In the genomic region with DNA sequence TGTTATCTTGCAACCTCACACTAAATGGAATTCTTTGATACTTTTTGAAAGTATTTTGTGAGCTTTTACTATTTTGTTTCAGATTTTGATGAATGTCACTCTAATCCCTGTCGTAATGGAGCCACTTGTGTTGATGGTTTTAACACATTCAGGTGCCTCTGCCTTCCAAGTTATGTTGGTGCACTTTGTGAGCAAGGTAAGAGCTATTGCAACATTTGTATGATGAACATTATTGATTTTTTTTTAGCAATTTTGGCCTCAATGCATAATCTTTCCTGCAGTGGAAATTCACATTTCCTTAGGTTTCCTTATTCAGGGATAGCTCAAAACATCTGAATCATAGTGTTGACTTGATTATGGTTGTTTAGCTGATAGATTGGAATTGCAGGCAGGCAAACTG, we compare ENCODE assay signal across 34 cellular contexts.
"Had no signal": no experiment of that assay in that cellular context is flagged by ENCODE, and none has a peak within 500 bp of the region (broad histone marks: within the 10 kb centered on the region; RNA-seq: fewer than 3 reads in every experiment).

No MANE protein-coding gene starts in this region.

- H3K27ac ChIP-seq: breast epithelium, Peyer's patch, VCaP had no signal

- H3K4me3 ChIP-seq: breast epithelium, Peyer's patch had no signal

- H3K27ac Mint-ChIP-seq: activated B cell treated with CpG ODN at 0.5 μM for 24 hours; activated CD4-positive, alpha-beta memory T cell treated with anti-CD3 and anti-CD28 coated beads for 36 hours; activated CD8-positive, alpha-beta memory T cell treated with anti-CD3 and anti-CD28 coated beads, Interleukin-2, amount 10 ng/mL, durations not matched to agents 7 days and 5 days; activated naive CD4-positive, alpha-beta T cell treated with anti-CD3 and anti-CD28 coated beads, Interleukin-2, amount 10 ng/mL, durations not matched to agents 7 days and 5 days; activated naive CD8-positive, alpha-beta T cell; activated naive CD8-positive, alpha-beta T cell treated with anti-CD3 and anti-CD28 coated beads, Interleukin-2, amount 50 U/mL, for 24 hours had no signal

- H3K36me3 ChIP-seq: breast epithelium, Peyer's patch had no signal

- DNase-seq: activated B cell treated with CpG ODN at 0.5 μM for 24 hours; activated CD4-positive, alpha-beta memory T cell treated with anti-CD3 and anti-CD28 coated beads for 36 hours; activated CD4-positive, alpha-beta T cell treated with anti-CD3 and anti-CD28 coated beads for 4 hours; activated CD4-positive, alpha-beta T cell treated with anti-CD3 and anti-CD28 coated beads, Interleukin-2, amount 50 U/mL, for 1 hour; activated CD4-positive, CD25-positive, alpha-beta regulatory T cell treated with anti-CD3 and anti-CD28 coated beads, Interleukin-2, amount 50 U/mL, for 72 hours; activated CD8-positive, alpha-beta memory T cell treated with anti-CD3 and anti-CD28 coated beads, Interleukin-2, amount 10 ng/mL, durations not matched to agents 7 days and 5 days; activated CD8-positive, alpha-beta memory T cell treated with anti-CD3 and anti-CD28 coated beads, Interleukin-2, amount 50 U/mL, for 48 hours; activated effector memory CD4-positive, alpha-beta T cell treated with Interleukin-2 at 50 U/mL for 16 hours; activated naive CD4-positive, alpha-beta T cell treated with anti-CD3 and anti-CD28 coated beads, Interleukin-2, amount 10 ng/mL, durations not matched to agents 7 days and 5 days; activated naive CD8-positive, alpha-beta T cell treated with anti-CD3 and anti-CD28 coated beads, Interleukin-2, amount 50 U/mL, for 24 hours; activated T-cell treated with anti-CD3 and anti-CD28 coated beads, Interleukin-2, amount 50 U/mL, for 48 hours; amniotic stem cell; aorta; caudate nucleus; cerebellar nuclear complex; NCI-H1105; NCI-H1417 treated with DMSO at 0.1 percent for 48 hours; NCI-H1930; NCI-H2081 treated with DMSO at 0.1 percent for 48 hours; NCI-H510A; NCI-H748 treated with DMSO at 0.1 percent for 48 hours; NK-92 treated with Interleukin-12 subunit alpha and Interleukin-12 subunit beta, amount 100 ng/mL, for 24 hours; PC-3; Peyer's patch; RPMI8226; SIG-M5; SW 1271; T-helper 1 cell; T-helper 2 cell; T-helper 9 cell had no signal

- ATAC-seq: activated CD8-positive, alpha-beta memory T cell treated with anti-CD3 and anti-CD28 coated beads, Interleukin-2, amount 10 ng/mL, durations not matched to agents 7 days and 5 days; activated naive CD8-positive, alpha-beta T cell treated with anti-CD3 and anti-CD28 coated beads, Interleukin-2, amount 50 U/mL, for 24 hours; PC-3; SK-N-SH treated with all-trans-retinoic acid at 6 μM for 48 hours had no signal

- H3K9me3 ChIP-seq: breast epithelium, Peyer's patch had no signal

- H3K27me3 ChIP-seq: breast epithelium, Peyer's patch had no signal

- H3K36me3 Mint-ChIP-seq: activated CD4-positive, alpha-beta memory T cell treated with anti-CD3 and anti-CD28 coated beads for 36 hours; activated CD8-positive, alpha-beta memory T cell treated with anti-CD3 and anti-CD28 coated beads, Interleukin-2, amount 10 ng/mL, durations not matched to agents 7 days and 5 days; activated naive CD4-positive, alpha-beta T cell treated with anti-CD3 and anti-CD28 coated beads, Interleukin-2, amount 10 ng/mL, durations not matched to agents 7 days and 5 days; activated naive CD8-positive, alpha-beta T cell had no signal

- H3K4me1 ChIP-seq: breast epithelium, Peyer's patch had no signal

- H3K4me1 Mint-ChIP-seq: activated B cell treated with CpG ODN at 0.5 μM for 24 hours; activated CD8-positive, alpha-beta memory T cell treated with anti-CD3 and anti-CD28 coated beads, Interleukin-2, amount 10 ng/mL, durations not matched to agents 7 days and 5 days; activated naive CD4-positive, alpha-beta T cell treated with anti-CD3 and anti-CD28 coated beads, Interleukin-2, amount 10 ng/mL, durations not matched to agents 7 days and 5 days; activated naive CD8-positive, alpha-beta T cell treated with anti-CD3 and anti-CD28 coated beads, Interleukin-2, amount 50 U/mL, for 24 hours had no signal

- H3K4me3 Mint-ChIP-seq: activated B cell treated with CpG ODN at 0.5 μM for 24 hours; activated CD4-positive, alpha-beta memory T cell treated with anti-CD3 and anti-CD28 coated beads for 36 hours; activated CD8-positive, alpha-beta memory T cell treated with anti-CD3 and anti-CD28 coated beads, Interleukin-2, amount 10 ng/mL, durations not matched to agents 7 days and 5 days; activated naive CD4-positive, alpha-beta T cell treated with anti-CD3 and anti-CD28 coated beads, Interleukin-2, amount 10 ng/mL, durations not matched to agents 7 days and 5 days; activated naive CD8-positive, alpha-beta T cell; activated naive CD8-positive, alpha-beta T cell treated with anti-CD3 and anti-CD28 coated beads, Interleukin-2, amount 50 U/mL, for 24 hours had no signal

- H3K27me3 Mint-ChIP-seq: activated B cell treated with CpG ODN at 0.5 μM for 24 hours; activated naive CD4-positive, alpha-beta T cell treated with anti-CD3 and anti-CD28 coated beads, Interleukin-2, amount 10 ng/mL, durations not matched to agents 7 days and 5 days; activated naive CD8-positive, alpha-beta T cell treated with anti-CD3 and anti-CD28 coated beads, Interleukin-2, amount 50 U/mL, for 24 hours had no signal

- H3K9me3 Mint-ChIP-seq: activated B cell treated with CpG ODN at 0.5 μM for 24 hours; activated CD4-positive, alpha-beta memory T cell treated with anti-CD3 and anti-CD28 coated beads for 36 hours; activated naive CD4-positive, alpha-beta T cell treated with anti-CD3 and anti-CD28 coated beads, Interleukin-2, amount 10 ng/mL, durations not matched to agents 7 days and 5 days; activated naive CD8-positive, alpha-beta T cell treated with anti-CD3 and anti-CD28 coated beads, Interleukin-2, amount 50 U/mL, for 24 hours had no signal
